6 cellular contexts compared by ENCODE assay signal in the genomic region with DNA sequence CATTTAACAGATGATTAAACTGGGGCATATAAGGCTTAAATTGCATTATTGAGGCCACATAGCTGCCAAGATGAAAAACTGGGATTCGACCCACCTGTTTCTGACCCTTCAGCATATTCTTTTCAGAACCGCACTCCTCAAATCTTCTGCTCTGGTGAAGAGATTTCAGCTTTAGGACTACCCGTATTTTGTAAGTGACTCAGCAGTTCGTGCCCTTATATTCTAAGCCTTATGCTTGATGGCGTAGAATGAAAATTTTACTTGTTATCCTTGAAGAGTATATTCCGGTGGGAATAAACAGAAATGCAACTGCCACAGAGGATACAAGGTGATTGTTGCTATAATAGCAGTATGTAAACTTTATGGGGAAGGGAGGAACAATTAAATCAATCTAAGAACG.
"Had no signal": no experiment of that assay in that cellular context is flagged by ENCODE, and none has a peak within 500 bp of the region (broad histone marks: within the 10 kb centered on the region; RNA-seq: fewer than 3 reads in every experiment).

No MANE protein-coding gene starts in this region.

- H3K9ac ChIP-seq: KMS-11 had no signal

- H3K27ac ChIP-seq: HL-60, KMS-11 had no signal

- H3K27ac Mint-ChIP-seq: IgD-negative memory B cell had no signal

- H3K27me3 Mint-ChIP-seq: IgD-negative memory B cell had no signal

- DNase-seq: IMR-90, KBM-7, KG1 had no signal

- H3K36me3 Mint-ChIP-seq: IgD-negative memory B cell had no signal

- H3K4me3 Mint-ChIP-seq: IgD-negative memory B cell had no signal

- H3K4me2 ChIP-seq: KMS-11 had no signal

- H3K4me1 Mint-ChIP-seq: IgD-negative memory B cell had no signal
